2 cellular contexts compared by ENCODE assay signal in genomic region chr6:34213772-34214171, GRCh38.
TF ChIP-seq lines count a peak whose summit lies in the region.

No MANE protein-coding gene starts in this region.

TF ChIP-seq in HEK293, 187 proteins besides CTCF, POLR2A, EP300 and RAD21:
- no peak for TF ChIP-seq TCF7L2 (IDR thresholded peaks at IDR 0.05; ENCODE audit: borderline replicate concordance, low read depth, low read length)
- TF ChIP-seq ZNF146 (tag by site-specific recombination; IDR thresholded peaks at IDR 0.05) = peak; percentile 62; the same call in 1 of the 2 replicates

TF ChIP-seq in K562, 482 proteins besides CTCF, POLR2A, EP300 and RAD21:
- TF ChIP-seq SMARCE1 (IDR thresholded peaks at IDR 0.05) (peak; percentile 47; the same call in 1 of the 2 replicates), IRF1 (CRISPR knock-in tag; IDR thresholded peaks at IDR 0.05; ENCODE audit: borderline replicate concordance) (no peak), JUND (IDR thresholded peaks at IDR 0.05; ENCODE audit: borderline replicate concordance, low read depth, low read length) (peak; percentile 76), JUND (tag; IDR thresholded peaks at IDR 0.05; ENCODE audit: borderline replicate concordance, low read depth, low read length) (peak; percentile 50; the same call in 1 of the 3 replicates), SRSF9 (IDR thresholded peaks at IDR 0.05; ENCODE audit: borderline replicate concordance, low read depth, low read length) (no peak), FOSL1 (tag; conservative IDR thresholded peaks at IDR 0.05) (peak; percentile 62), MAFG (tag; conservative IDR thresholded peaks at IDR 0.05) (peak; percentile 79), ZNF121 (CRISPR knock-in tag; conservative IDR thresholded peaks at IDR 0.05) (peak; percentile 97), BCOR (IDR thresholded peaks at IDR 0.05) (peak; percentile 68), KDM1A (IDR thresholded peaks at IDR 0.05) (peak; percentile 43 to 45; a peak in 1 of 4 replicates), FOXK2 (conservative IDR thresholded peaks at IDR 0.05 in 1 of 2, IDR thresholded peaks at IDR 0.05 in 1 of 2; ENCODE audit: low read depth in 2 of 2) (0 out of 4 replicates have a peak, but pooled peaks of 1 of the 2 experiments have one; percentile 27), ADNP (tag; IDR thresholded peaks at IDR 0.05) (0 out of 2 replicates have a peak, but pooled peaks have one; percentile 25), HDAC2 (IDR thresholded peaks at IDR 0.05) (peak; percentile 31; the same call in 1 of the 2 replicates), RNF2 (IDR thresholded peaks at IDR 0.05) (no peak), ARID1B (IDR thresholded peaks at IDR 0.05) (peak; percentile 35; the same call in 1 of the 2 replicates), ZNF316 (IDR thresholded peaks at IDR 0.05) (peak; percentile 91), ZNF395 (CRISPR knock-in tag; IDR thresholded peaks at IDR 0.05) (no peak), SMARCA5 (IDR thresholded peaks at IDR 0.05) (peak; percentile 67; the same call in 1 of the 2 replicates), ZNF146 (CRISPR knock-in tag; IDR thresholded peaks at IDR 0.05; ENCODE audit: unreplicated experiment) (peak; percentile 63), POLR3G (IDR thresholded peaks at IDR 0.05; ENCODE audit: extremely low read depth, insufficient read length, insufficient replicate concordance) (no peak), C11orf30 (IDR thresholded peaks at IDR 0.05; ENCODE audit: low read depth) (peak; percentile 84)
- TF ChIP-seq, protein P1, sequence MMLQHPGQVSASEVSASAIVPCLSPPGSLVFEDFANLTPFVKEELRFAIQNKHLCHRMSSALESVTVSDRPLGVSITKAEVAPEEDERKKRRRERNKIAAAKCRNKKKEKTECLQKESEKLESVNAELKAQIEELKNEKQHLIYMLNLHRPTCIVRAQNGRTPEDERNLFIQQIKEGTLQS (IDR thresholded peaks at IDR 0.05) = peak; percentile 82
- TF ChIP-seq, protein P1 (CRISPR knock-in tag; conservative IDR thresholded peaks at IDR 0.05) = no peak
